8 cellular contexts compared by ENCODE assay signal in genomic region chr18:11857177-11857887, GRCh38. TPM values are rescaled to one million over a fixed set of nuclear protein-coding genes. Genes with fewer than 3 reads are reported as not detected.
DNase-seq lines count a peak whose midpoint lies in the region; ATAC-seq and TF ChIP-seq lines count a peak whose summit lies in the region.

No MANE protein-coding gene starts in this region.

- H3K4me1 ChIP-seq in right atrium auricular region (peaks cover 0 to 26% of the 10 kb centered on the region in 2 donors), rectal smooth muscle tissue (ENCODE audit: control insufficient read depth, insufficient read depth, low read length) (peaks cover 13% of the 10 kb centered on the region)

- H3K4me3 ChIP-seq in WI38 (ENCODE audit: low read depth, low read length) (peak overlapping the region; percentile 36), right atrium auricular region (no peak overlapping the region), rectal smooth muscle tissue (ENCODE audit: low read length) (peak overlapping the region; percentile 2)

- TF ChIP-seq CTCF in WI38 (IDR thresholded peaks at IDR 0.05; ENCODE audit: low read depth, low read length) (no peak), right atrium auricular region (IDR thresholded peaks at IDR 0.05) (no peak)

- H3K36me3 ChIP-seq in right atrium auricular region (no peaks in the 10 kb centered on the region), rectal smooth muscle tissue (ENCODE audit: control insufficient read depth, insufficient read depth, low read length) (no peaks in the 10 kb centered on the region)

- intact Hi-C loops in Right ventricle myocardium inferior (cut with DNase I), result no loop called here
- intact Hi-C loops in cardiac septum (cut with DNase I), result no loop called here

- H3K27ac Mint-ChIP-seq in activated T-cell treated with anti-CD3 and anti-CD28 coated beads, Interleukin-2, amount 50 U/mL, for 72 hours, result no peak overlapping the region

- H3K27me3 Mint-ChIP-seq in activated T-cell treated with anti-CD3 and anti-CD28 coated beads, Interleukin-2, amount 50 U/mL, for 72 hours (ENCODE audit: low read depth), result no peaks in the 10 kb centered on the region

- no peaks in the 10 kb centered on the region for H3K27me3 ChIP-seq in right atrium auricular region
- no peaks in the 10 kb centered on the region for H3K27me3 ChIP-seq in rectal smooth muscle tissue (ENCODE audit: control insufficient read depth, insufficient read depth, low read length)

- no peak overlapping the region for H3K9ac ChIP-seq in rectal smooth muscle tissue (ENCODE audit: low read length)

- no peaks in the 10 kb centered on the region for H3K9me3 ChIP-seq in right atrium auricular region

- ATAC-seq in Right ventricle myocardium inferior (peak; percentile 84), HG02938 (IDR thresholded peaks at IDR 0.05; ENCODE audit: unreplicated experiment) (no peak), GM18511 (IDR thresholded peaks at IDR 0.05; ENCODE audit: unreplicated experiment) (no peak)
- no peak for ATAC-seq in activated T-cell treated with anti-CD3 and anti-CD28 coated beads, Interleukin-2, amount 50 U/mL, for 72 hours (replicated peaks in 1 of 2)

- DNase-seq in Right ventricle myocardium inferior (ENCODE audit: missing footprints), result peak; percentile 68
- DNase-seq in cardiac septum (ENCODE audit: low spot score), result no peak
- DNase-seq in right atrium auricular region (ENCODE audit: low spot score), result peak; percentile 95
- no peak for DNase-seq in activated T-cell treated with anti-CD3 and anti-CD28 coated beads, Interleukin-2, amount 50 U/mL, for 72 hours

- peaks cover 41% of the 10 kb centered on the region for H3K4me1 Mint-ChIP-seq in activated T-cell treated with anti-CD3 and anti-CD28 coated beads, Interleukin-2, amount 50 U/mL, for 72 hours (ENCODE audit: low read depth)

- no peak overlapping the region for H3K4me3 Mint-ChIP-seq in activated T-cell treated with anti-CD3 and anti-CD28 coated beads, Interleukin-2, amount 50 U/mL, for 72 hours

- no peaks in the 10 kb centered on the region for H3K9me3 Mint-ChIP-seq in activated T-cell treated with anti-CD3 and anti-CD28 coated beads, Interleukin-2, amount 50 U/mL, for 72 hours

- H3K36me3 Mint-ChIP-seq in activated T-cell treated with anti-CD3 and anti-CD28 coated beads, Interleukin-2, amount 50 U/mL, for 72 hours (ENCODE audit: insufficient read depth in 2 of 2), result no peaks in the 10 kb centered on the region

- H3K27ac ChIP-seq in right atrium auricular region (peak overlapping the region; percentile 77 to 81), rectal smooth muscle tissue (ENCODE audit: low read depth, low read length) (peak overlapping the region; percentile 88)

RNA-seq across cellular contexts. Expression of gene CHMP1B, which starts 6.1 kb away (rescaled TPM):
- total RNA-seq in Right ventricle myocardium inferior, result 28.6 TPM
- total RNA-seq in cardiac septum, result 28.2 TPM
- total RNA-seq in right atrium auricular region, result 10 to 100 TPM; 30.5 to 38.2 TPM
- total RNA-seq in activated T-cell treated with anti-CD3 and anti-CD28 coated beads, Interleukin-2, amount 50 U/mL, for 72 hours, result 10 to 100 TPM; 29.8 to 31.3 TPM

RNA-seq across cellular contexts. Expression of gene MPPE1, which starts 50.8 kb away (rescaled TPM):
- 34.5 TPM for total RNA-seq in Right ventricle myocardium inferior
- total RNA-seq in cardiac septum, result 39.9 TPM
- total RNA-seq in right atrium auricular region, result 10 to 100 TPM; 18.7 to 28.9 TPM
- total RNA-seq in activated T-cell treated with anti-CD3 and anti-CD28 coated beads, Interleukin-2, amount 50 U/mL, for 72 hours, result 10 to 100 TPM; 43.5 to 61.2 TPM

Comparison
In these comparisons a context has a peak if more than half of its experiments do, and no peak if none do; other contexts are left out.
1. DNase-seq: peak in Right ventricle myocardium inferior (single experiment) and right atrium auricular region (single experiment); none in cardiac septum (single experiment) and activated T-cell treated with anti-CD3 and anti-CD28 coated beads, Interleukin-2, amount 50 U/mL, for 72 hours (0 of 2).
2. H3K4me3 ChIP-seq: peak in WI38 (single experiment) and rectal smooth muscle tissue (single experiment); none in right atrium auricular region (0 of 2).